13 cellular contexts compared by ENCODE assay signal in the genomic region with DNA sequence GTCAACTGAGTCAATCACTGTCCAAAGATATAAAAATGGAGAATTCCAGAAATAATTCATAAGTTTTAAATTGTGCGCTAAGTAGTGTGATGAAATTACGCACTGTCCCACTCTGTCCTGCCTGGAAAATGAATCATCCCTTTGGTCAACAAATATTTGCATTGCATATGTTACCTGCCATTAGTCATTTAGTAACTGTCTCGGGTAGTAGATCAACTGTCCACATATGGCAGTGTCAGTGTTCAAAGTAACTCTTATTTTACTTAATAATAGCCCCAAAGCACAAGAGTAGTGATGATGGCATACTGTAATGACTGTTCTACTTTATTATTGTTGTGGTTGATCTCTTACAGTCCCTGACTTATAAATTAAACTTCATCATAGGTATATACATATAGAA. TPM values are rescaled to one million over a fixed set of nuclear protein-coding genes. Genes with fewer than 3 reads are reported as not detected.
DNase-seq lines count a peak whose midpoint lies in the region; ATAC-seq and TF ChIP-seq lines count a peak whose summit lies in the region.
"Had no signal": no experiment of that assay in that cellular context is flagged by ENCODE, and none has a peak within 500 bp of the region (broad histone marks: within the 10 kb centered on the region; RNA-seq: fewer than 3 reads in every experiment).

No MANE protein-coding gene starts in this region.

- H4K8ac ChIP-seq in mesenchymal stem cell (ENCODE audit: low read length): no peak overlapping the region

- H3K9me2 ChIP-seq in Loucy (replicated peaks; ENCODE audit: low read depth, low read length): no peaks in the 10 kb centered on the region

- TF ChIP-seq CTCF in Loucy (conservative IDR thresholded peaks at IDR 0.05; ENCODE audit: low read length) (no peak), breast epithelium (IDR thresholded peaks at IDR 0.05) (no peak)

- H4K20me1 ChIP-seq in Loucy (ENCODE audit: insufficient read depth, low read length, poor library complexity, severe bottlenecking): peaks cover 78% of the 10 kb centered on the region

- no peak overlapping the region for H3K23ac ChIP-seq in mesenchymal stem cell (ENCODE audit: low read length in 2 of 2)

- in situ Hi-C loops in Caki2 (cut with HindIII; ENCODE audit: low pct_unique_long_range_greater_than_20kb, low sequenced_read_pairs): no loop called here

- H3K4me1 ChIP-seq in Loucy (ENCODE audit: insufficient read depth, low read length, poor library complexity, severe bottlenecking) (peaks cover 54% of the 10 kb centered on the region), breast epithelium (peaks cover 0 to 22% of the 10 kb centered on the region in 2 donors), mesenchymal stem cell (ENCODE audit: control insufficient read depth, insufficient read depth, low read depth, low read length) (peaks cover 4% of the 10 kb centered on the region)

- H2AFZ ChIP-seq in Loucy (ENCODE audit: low read length) (no peak overlapping the region), mesenchymal stem cell (ENCODE audit: low read depth, low read length) (no peak overlapping the region)

- H2BK120ac ChIP-seq in mesenchymal stem cell (ENCODE audit: low read depth, low read length): no peak overlapping the region

- WGBS in mesenchymal stem cell: 73% methylated on average over 2 of the region's 3 CpGs

- peaks cover 83% of the 10 kb centered on the region for H3K79me2 ChIP-seq in Loucy (ENCODE audit: insufficient read depth, low read length)

- no peak overlapping the region for H2AK5ac ChIP-seq in mesenchymal stem cell (ENCODE audit: low read length, severe bottlenecking)

- peak overlapping the region in 1 of 2 donors; percentile 2 for H3K27ac ChIP-seq in breast epithelium
- peak overlapping the region; percentile 1 for H3K27ac ChIP-seq in mesenchymal stem cell (ENCODE audit: low read length, poor library complexity, severe bottlenecking)

- H2BK12ac ChIP-seq in mesenchymal stem cell (ENCODE audit: low read length in 2 of 2): no peak overlapping the region

- peaks cover 4% of the 10 kb centered on the region for H3K27me3 ChIP-seq in Loucy (ENCODE audit: insufficient read depth, low read length, poor library complexity, severe bottlenecking)
- no peaks in the 10 kb centered on the region for H3K27me3 ChIP-seq in breast epithelium
- no peaks in the 10 kb centered on the region for H3K27me3 ChIP-seq in mesenchymal stem cell (ENCODE audit: control insufficient read depth in 1 of 2, insufficient read depth in 1 of 2, low read length in 2 of 2)

- no peaks in the 10 kb centered on the region for H3K79me1 ChIP-seq in mesenchymal stem cell (replicated peaks; ENCODE audit: low read length, poor library complexity, severe bottlenecking)

- no peaks in the 10 kb centered on the region for H3K36me3 ChIP-seq in Loucy (ENCODE audit: insufficient read depth, low read length)
- H3K36me3 ChIP-seq in breast epithelium: no peaks in the 10 kb centered on the region
- peaks cover 0 to 4% of the 10 kb centered on the region in 2 experiments for H3K36me3 ChIP-seq in mesenchymal stem cell (ENCODE audit: control insufficient read depth in 1 of 2, insufficient read depth in 2 of 2, low read depth in 1 of 2, low read length in 2 of 2)

- no peak overlapping the region for H2BK15ac ChIP-seq in mesenchymal stem cell (ENCODE audit: low read depth, poor library complexity, severe bottlenecking)

- H2BK5ac ChIP-seq in mesenchymal stem cell (ENCODE audit: low read depth, low read length, poor library complexity, severe bottlenecking): no peak overlapping the region

- TF ChIP-seq POLR2A in breast epithelium (IDR thresholded peaks at IDR 0.05): no peak

- peak overlapping the region; percentile 97 for H3K4me2 ChIP-seq in Loucy (ENCODE audit: low read depth, low read length, poor library complexity, severe bottlenecking)
- peak overlapping the region; percentile 40 for H3K4me2 ChIP-seq in mesenchymal stem cell (ENCODE audit: low read length, poor library complexity, severe bottlenecking)

- no peak overlapping the region for H3K4ac ChIP-seq in mesenchymal stem cell (ENCODE audit: low read depth in 1 of 2, low read length in 2 of 2)

- H3K9ac ChIP-seq in Loucy (ENCODE audit: low read depth, low read length, poor library complexity, severe bottlenecking) (peak overlapping the region; percentile 94), mesenchymal stem cell (ENCODE audit: low read length) (peak overlapping the region; percentile 99)

- no peak overlapping the region for H3K14ac ChIP-seq in mesenchymal stem cell (ENCODE audit: low read length in 2 of 2)

- peak; percentile 27 for DNase-seq in Caki2 (ENCODE audit: low read depth)
- DNase-seq in breast epithelium (ENCODE audit: low spot score in 2 of 2): no peak
- DNase-seq in mesenchymal stem cell: peak; percentile 41
- no peak for DNase-seq in SIG-M5 (lab: John Stamatoyannopoulos, UW)
- no peak for DNase-seq in DMS79 (lab: John Stamatoyannopoulos, UW)
- DNase-seq: activated CD4-positive, alpha-beta T cell treated with anti-CD3 and anti-CD28 coated beads for 4 hours; IMR-90; NCI-H2227 treated with DMSO at 0.1 percent for 48 hours had no signal

- no peak overlapping the region for H3K18ac ChIP-seq in mesenchymal stem cell (ENCODE audit: low read depth in 1 of 2, low read length in 2 of 2)

- no peaks in the 10 kb centered on the region for H3F3A ChIP-seq in Loucy (ENCODE audit: low read depth)

- ATAC-seq in GM21737 (IDR thresholded peaks at IDR 0.05; ENCODE audit: unreplicated experiment) (no peak), HG03139 (IDR thresholded peaks at IDR 0.05; ENCODE audit: unreplicated experiment) (no peak)
- ATAC-seq: sciatic nerve had no signal

- H4K91ac ChIP-seq in mesenchymal stem cell (ENCODE audit: low read length): no peak overlapping the region

- H3K9me3 ChIP-seq in Loucy (ENCODE audit: insufficient read depth, low read depth, low read length) (no peaks in the 10 kb centered on the region), breast epithelium (no peaks in the 10 kb centered on the region), mesenchymal stem cell (ENCODE audit: control insufficient read depth, low read length) (no peaks in the 10 kb centered on the region)

- peak overlapping the region; percentile 94 for H3K4me3 ChIP-seq in Loucy (ENCODE audit: low read length, poor library complexity, severe bottlenecking)
- peak overlapping the region in 2 of 3 donors; percentile 82 to 92 for H3K4me3 ChIP-seq in breast epithelium
- H3K4me3 ChIP-seq in mesenchymal stem cell (ENCODE audit: insufficient read depth in 1 of 2, low read depth in 1 of 2, low read length in 2 of 2): peak overlapping the region in 1 of 2 experiments; percentile 95
- H3K4me3 ChIP-seq: lung had no signal

- intact Hi-C loops in breast epithelium (cut with DNase I; ENCODE audit: low total_unique reads): no loop called here

RNA-seq across cellular contexts. Expression of a gene that starts 3.4 kb away (rescaled TPM):
- total RNA-seq in Caki2 (2014; rRNA removed; shearing (Covaris generic); ENCODE audit: low replicate concordance): 8.2 and 9.7 TPM in 2 replicates
- total RNA-seq in breast epithelium: 100 to 1,000 TPM in 1 of 3 donors, 10 to 100 TPM in 2; 79.7 to 142 (median 80.3) TPM
- 33.5 TPM for polyA plus RNA-seq in mesenchymal stem cell (2013, experiment 1 of 2)
- polyA plus RNA-seq in mesenchymal stem cell (2013, experiment 2 of 2): 31.9 TPM

Comparison
In these comparisons a context has a peak if more than half of its experiments do, and no peak if none do; other contexts are left out.
1. DNase-seq: peak in Caki2 (single experiment) and mesenchymal stem cell (single experiment); none in breast epithelium (0 of 2), SIG-M5 (single experiment) and DMS79 (single experiment).